Comparison of ENCODE assay signal across 18 cellular contexts in the genomic region with DNA sequence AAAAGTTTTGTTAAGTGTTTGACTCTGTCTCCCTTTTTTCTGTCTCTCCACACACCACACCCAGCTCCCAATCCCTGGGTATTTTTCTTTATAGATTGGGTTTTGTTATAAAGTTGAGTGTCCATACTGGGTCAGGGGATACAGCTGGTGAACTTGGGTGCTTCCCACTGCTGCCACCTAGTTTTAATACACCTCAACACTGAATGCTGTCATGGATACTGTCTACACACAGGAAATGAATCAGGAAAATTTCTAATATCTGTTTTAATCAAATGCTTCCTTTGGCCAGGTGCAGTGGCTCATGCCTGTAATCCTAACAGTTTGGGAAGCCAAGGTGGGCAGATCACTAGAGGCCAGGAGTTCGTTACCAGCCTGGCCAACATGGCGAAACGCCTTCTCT. TPM values are rescaled to one million over a fixed set of nuclear protein-coding genes. Genes with fewer than 3 reads are reported as not detected.
DNase-seq lines count a peak whose midpoint lies in the region; ATAC-seq and TF ChIP-seq lines count a peak whose summit lies in the region.
"Had no signal": no experiment of that assay in that cellular context is flagged by ENCODE, and none has a peak within 500 bp of the region (broad histone marks: within the 10 kb centered on the region; RNA-seq: fewer than 3 reads in every experiment).

No MANE protein-coding gene starts in this region.

- TF ChIP-seq CTCF in Calu3 (IDR thresholded peaks at IDR 0.05; ENCODE audit: unreplicated experiment): no peak
- TF ChIP-seq CTCF in chondrocyte (IDR thresholded peaks at IDR 0.05): peak; percentile 12
- TF ChIP-seq CTCF in sigmoid colon (IDR thresholded peaks at IDR 0.05): no peak

- H3K27me3 ChIP-seq in sigmoid colon: no peaks in the 10 kb centered on the region
- H3K27me3 ChIP-seq: colonic mucosa, MG63, SJCRH30, vagina had no signal

- H3K9me3 Mint-ChIP-seq in Calu3 (ENCODE audit: low read depth, unreplicated experiment) (no peaks in the 10 kb centered on the region), chondrocyte (ENCODE audit: low read depth) (no peaks in the 10 kb centered on the region)
- no peaks in the 10 kb centered on the region for H3K9me3 Mint-ChIP-seq in stimulated activated naive B cell treated with anti-CD40 and anti-IgM and Interleukin-4, amounts not matched to agents 10 μg/mL and 1 μg/mL and 100 μg/mL, for 72 hours
- H3K9me3 Mint-ChIP-seq: activated T-cell treated with anti-CD3 and anti-CD28 coated beads, Interleukin-2, amount 50 U/mL, for 4 hours; T-helper 2 cell treated with Interferon-gamma antibody and Interleukin-4, amounts not matched to agents 5 μg/mL and 100 μg/mL, for 36 hours had no signal

- no peaks in the 10 kb centered on the region for H3K9me3 ChIP-seq in sigmoid colon
- H3K9me3 ChIP-seq: colonic mucosa, MG63, SJCRH30, vagina had no signal

- ATAC-seq in HG02571 (IDR thresholded peaks at IDR 0.05; ENCODE audit: unreplicated experiment): no peak
- no peak for ATAC-seq in GM18858 (IDR thresholded peaks at IDR 0.05; ENCODE audit: unreplicated experiment)
- ATAC-seq in stimulated activated naive B cell treated with anti-CD40 and anti-IgM and Interleukin-4, amounts not matched to agents 10 μg/mL and 1 μg/mL and 100 μg/mL, for 72 hours (replicated peaks): no peak
- ATAC-seq: activated CD8-positive, alpha-beta T cell treated with anti-CD3 and anti-CD28 coated beads, Interleukin-2, amount 10 ng/mL, durations not matched to agents 7 days and 5 days; activated T-cell treated with anti-CD3 and anti-CD28 coated beads, Interleukin-2, amount 50 U/mL, for 4 hours had no signal

- CTCF ChIA-PET in Calu3 (lab: Charles Lee): interaction anchor here (0.6 to 0.9 kb wide), 2 partner anchors 15 to 79 kb away, joined by 3 read pairs; no protein-coding TSS in a partner anchor

- TF ChIP-seq POLR2A in sigmoid colon (IDR thresholded peaks at IDR 0.05): no peak

- H3K4me3 Mint-ChIP-seq in Calu3 (ENCODE audit: low read depth, unreplicated experiment) (no peak overlapping the region), chondrocyte (ENCODE audit: unreplicated experiment) (no peak overlapping the region)
- H3K4me3 Mint-ChIP-seq in stimulated activated naive B cell treated with anti-CD40 and anti-IgM and Interleukin-4, amounts not matched to agents 10 μg/mL and 1 μg/mL and 100 μg/mL, for 72 hours: no peak overlapping the region
- H3K4me3 Mint-ChIP-seq: activated CD8-positive, alpha-beta T cell treated with anti-CD3 and anti-CD28 coated beads, Interleukin-2, amount 10 ng/mL, durations not matched to agents 7 days and 5 days; activated T-cell treated with anti-CD3 and anti-CD28 coated beads, Interleukin-2, amount 50 U/mL, for 4 hours; T-helper 2 cell treated with Interferon-gamma antibody and Interleukin-4, amounts not matched to agents 5 μg/mL and 100 μg/mL, for 36 hours had no signal

- no peak overlapping the region for H3K27ac ChIP-seq in sigmoid colon
- H3K27ac ChIP-seq: colonic mucosa, SJCRH30, vagina had no signal

- H3K4me1 ChIP-seq in sigmoid colon: peaks cover 0 to 5% (median 4%) of the 10 kb centered on the region in 4 donors
- H3K4me1 ChIP-seq: colonic mucosa, SJCRH30, vagina had no signal

- DNase-seq in Calu3 (peak; percentile 10), NCI-H226 (peak; percentile 33), chondrocyte (ENCODE audit: low spot score) (no peak), lung microvascular endothelial cell (ENCODE audit: low read depth in 2 of 2) (peak; percentile 46 to 66), sigmoid colon (no peak)
- DNase-seq in stimulated activated naive B cell treated with anti-CD40 and anti-IgM and Interleukin-4, amounts not matched to agents 10 μg/mL and 1 μg/mL and 100 μg/mL, for 72 hours: no peak
- DNase-seq: activated CD8-positive, alpha-beta T cell treated with anti-CD3 and anti-CD28 coated beads, Interleukin-2, amount 10 ng/mL, durations not matched to agents 7 days and 5 days; activated naive CD4-positive, alpha-beta T cell treated with anti-CD3 and anti-CD28 coated beads, Interleukin-2, amount 50 U/mL, for 16 hours; activated T-cell treated with anti-CD3 and anti-CD28 coated beads, Interleukin-2, amount 50 U/mL, for 4 hours; colonic mucosa; MG63; NCI-H1436; NCI-H69; SJCRH30 had no signal

- no peak overlapping the region for H3K4me3 ChIP-seq in sigmoid colon
- H3K4me3 ChIP-seq: colonic mucosa, MG63, SJCRH30, vagina had no signal

- peaks cover 10% of the 10 kb centered on the region for H3K4me1 Mint-ChIP-seq in Calu3 (ENCODE audit: low read depth, unreplicated experiment)
- peaks cover 8% of the 10 kb centered on the region for H3K4me1 Mint-ChIP-seq in chondrocyte (ENCODE audit: low read depth)
- H3K4me1 Mint-ChIP-seq in stimulated activated naive B cell treated with anti-CD40 and anti-IgM and Interleukin-4, amounts not matched to agents 10 μg/mL and 1 μg/mL and 100 μg/mL, for 72 hours: peaks cover 4 to 6% of the 10 kb centered on the region in 2 donors

- no peaks in the 10 kb centered on the region for H3K36me3 ChIP-seq in sigmoid colon
- H3K36me3 ChIP-seq: colonic mucosa, MG63, SJCRH30, vagina had no signal

- peaks cover 12% of the 10 kb centered on the region for H3K36me3 Mint-ChIP-seq in Calu3 (ENCODE audit: insufficient read depth, unreplicated experiment)
- no peaks in the 10 kb centered on the region for H3K36me3 Mint-ChIP-seq in chondrocyte (ENCODE audit: low read depth)
- peaks cover 0 to under 1% of the 10 kb centered on the region in 2 donors for H3K36me3 Mint-ChIP-seq in stimulated activated naive B cell treated with anti-CD40 and anti-IgM and Interleukin-4, amounts not matched to agents 10 μg/mL and 1 μg/mL and 100 μg/mL, for 72 hours

- TF ChIP-seq EP300 in sigmoid colon (IDR thresholded peaks at IDR 0.05): no peak

- no peak overlapping the region for H3K27ac Mint-ChIP-seq in Calu3 (ENCODE audit: unreplicated experiment)
- H3K27ac Mint-ChIP-seq in chondrocyte (ENCODE audit: unreplicated experiment): no peak overlapping the region
- no peak overlapping the region for H3K27ac Mint-ChIP-seq in stimulated activated naive B cell treated with anti-CD40 and anti-IgM and Interleukin-4, amounts not matched to agents 10 μg/mL and 1 μg/mL and 100 μg/mL, for 72 hours
- H3K27ac Mint-ChIP-seq: activated CD8-positive, alpha-beta T cell treated with anti-CD3 and anti-CD28 coated beads, Interleukin-2, amount 10 ng/mL, durations not matched to agents 7 days and 5 days; T-helper 2 cell treated with Interferon-gamma antibody and Interleukin-4, amounts not matched to agents 5 μg/mL and 100 μg/mL, for 36 hours had no signal

- WGBS in sigmoid colon, 2 donors: 96 to 98% methylated on average over 3 of the region's 3 CpGs

- BruUV-seq in Calu3 (replicated peaks; lab: Mats Ljungman, UMichigan): no TSS peak

- intact Hi-C loops in Calu3 (cut with micrococcal nuclease; ENCODE audit: unreplicated experiment) (no loop called here), sigmoid colon (cut with DNase I) (no loop called here)

- H3K27me3 Mint-ChIP-seq in Calu3 (ENCODE audit: unreplicated experiment): no peaks in the 10 kb centered on the region
- H3K27me3 Mint-ChIP-seq in chondrocyte (ENCODE audit: low read depth): no peaks in the 10 kb centered on the region
- H3K27me3 Mint-ChIP-seq in stimulated activated naive B cell treated with anti-CD40 and anti-IgM and Interleukin-4, amounts not matched to agents 10 μg/mL and 1 μg/mL and 100 μg/mL, for 72 hours: no peaks in the 10 kb centered on the region

RNA-seq across cellular contexts. Expression of a gene that starts 5.3 kb away (rescaled TPM):
- 72.7 and 78.1 TPM in 2 replicates for total RNA-seq in Calu3 (2022)
- total RNA-seq in chondrocyte: 77.7 to 87.1 TPM (median 85.7 TPM) in 3 replicates
- 31.8 and 41.1 TPM in 2 replicates for total RNA-seq in lung microvascular endothelial cell
- 10 to 100 TPM; 46.3 to 65.4 (median 54.8) TPM for total RNA-seq in sigmoid colon
- 10 to 100 TPM in 1 of 3 donors, 1 to 10 TPM in 2; 3.6 to 10.8 (median 4.4) TPM for polyA plus RNA-seq in sigmoid colon

Comparison
In these comparisons a context has a peak if more than half of its experiments do, and no peak if none do; other contexts are left out.
1. DNase-seq: peak in Calu3 (single experiment), NCI-H226 (single experiment) and lung microvascular endothelial cell (2 of 2); none in chondrocyte (single experiment), stimulated activated naive B cell treated with anti-CD40 and anti-IgM and Interleukin-4, amounts not matched to agents 10 μg/mL and 1 μg/mL and 100 μg/mL, for 72 hours (single experiment) and sigmoid colon (single experiment).